35 cellular contexts compared by ENCODE assay signal in the genomic region with DNA sequence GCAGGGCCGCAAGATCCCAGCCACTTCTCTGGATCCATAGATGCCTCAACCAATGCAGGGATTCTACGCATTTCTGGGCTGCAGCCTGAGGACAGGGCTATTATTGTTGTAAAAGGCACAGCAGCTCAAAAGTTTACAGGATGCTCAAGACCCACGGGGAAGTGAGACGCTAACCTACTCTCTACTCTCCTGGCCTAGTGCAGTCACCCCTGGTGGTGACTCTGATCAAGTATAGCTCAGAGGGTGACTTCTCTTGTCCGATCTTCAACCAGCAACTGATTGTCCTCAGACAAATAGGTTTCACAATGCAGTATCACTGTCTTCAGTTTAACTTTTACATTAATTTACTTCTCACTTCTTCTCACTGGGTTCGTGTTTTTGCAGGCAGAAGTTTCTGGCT.
"Had no signal": no experiment of that assay in that cellular context is flagged by ENCODE, and none has a peak within 500 bp of the region (broad histone marks: within the 10 kb centered on the region; RNA-seq: fewer than 3 reads in every experiment).

No MANE protein-coding gene starts in this region.

- DNase-seq: activated CD4-positive, alpha-beta T cell treated with anti-CD3 and anti-CD28 coated beads, Interleukin-2, amount 10 ng/mL, durations not matched to agents 24 days and 14 days; activated CD4-positive, alpha-beta T cell treated with anti-CD3 and anti-CD28 coated beads, Interleukin-2, amount 50 U/mL, for 4 hours; activated CD8-positive, alpha-beta T cell treated with anti-CD3 and anti-CD28 coated beads for 36 hours; activated effector memory CD4-positive, alpha-beta T cell treated with anti-CD3 and anti-CD28 coated beads, Interleukin-2, amount 50 U/mL, for 16 hours; activated naive CD4-positive, alpha-beta T cell; activated naive CD4-positive, alpha-beta T cell treated with anti-CD3 and anti-CD28 coated beads, Interleukin-2, amount 50 U/mL, for 16 hours; activated naive CD8-positive, alpha-beta T cell treated with anti-CD3 and anti-CD28 coated beads for 36 hours; activated T-cell treated with anti-CD3 and anti-CD28 coated beads, Interleukin-2, amount 50 U/mL, for 1 hour; activated T-cell treated with anti-CD3 and anti-CD28 coated beads, Interleukin-2, amount 50 U/mL, for 72 hours; amniotic stem cell; aorta; brain microvascular endothelial cell; Karpas-422; KBM-7; MG63; NCI-H1048; NCI-H1436 treated with DMSO at 0.1 percent for 48 hours; NCI-H1694 treated with DMSO at 0.1 percent for 48 hours; NCI-H2029; NCI-H345; NCI-H524 treated with DMSO at 0.1 percent for 48 hours; NK-92 treated with Interleukin-12 subunit alpha and Interleukin-12 subunit beta, amount 100 ng/mL, for 24 hours; PC-3; Peyer's patch; RPMI8226; SIG-M5; T-helper 1 cell; T-helper 2 cell; T-helper 9 cell; WERI-Rb-1 had no signal

- ATAC-seq: activated CD8-positive, alpha-beta T cell treated with anti-CD3 and anti-CD28 coated beads for 36 hours; activated T-cell treated with anti-CD3 and anti-CD28 coated beads, Interleukin-2, amount 50 U/mL, for 72 hours; activated T-helper 17 cell treated with anti-CD3 and anti-CD28 coated beads, Interleukin-2, amount 50 U/mL, for 72 hours; PC-3; Right ventricle myocardium inferior; SK-N-SH treated with all-trans-retinoic acid at 6 μM for 48 hours had no signal

- H3K4me1 ChIP-seq: Peyer's patch had no signal

- H3K36me3 ChIP-seq: brain microvascular endothelial cell, cardiac muscle cell, MG63, Peyer's patch, WERI-Rb-1 had no signal

- H3K27me3 ChIP-seq: brain microvascular endothelial cell, cardiac muscle cell, Peyer's patch had no signal

- H3K9me3 Mint-ChIP-seq: activated CD4-positive, alpha-beta T cell treated with anti-CD3 and anti-CD28 coated beads, Interleukin-2, amount 10 ng/mL, durations not matched to agents 24 days and 14 days; activated CD8-positive, alpha-beta T cell treated with anti-CD3 and anti-CD28 coated beads for 36 hours; activated T-cell treated with anti-CD3 and anti-CD28 coated beads, Interleukin-2, amount 50 U/mL, for 72 hours; activated T-helper 17 cell treated with anti-CD3 and anti-CD28 coated beads, Interleukin-2, amount 50 U/mL, for 72 hours; central memory CD8-positive, alpha-beta T cell had no signal

- H3K4me1 Mint-ChIP-seq: activated CD4-positive, alpha-beta T cell treated with anti-CD3 and anti-CD28 coated beads, Interleukin-2, amount 10 ng/mL, durations not matched to agents 24 days and 14 days; activated naive CD8-positive, alpha-beta T cell treated with anti-CD3 and anti-CD28 coated beads for 36 hours; activated T-helper 17 cell treated with anti-CD3 and anti-CD28 coated beads, Interleukin-2, amount 50 U/mL, for 72 hours; central memory CD8-positive, alpha-beta T cell had no signal

- H3K36me3 Mint-ChIP-seq: activated naive CD8-positive, alpha-beta T cell treated with anti-CD3 and anti-CD28 coated beads for 36 hours had no signal

- H3K27ac Mint-ChIP-seq: activated CD4-positive, alpha-beta T cell treated with anti-CD3 and anti-CD28 coated beads, Interleukin-2, amount 10 ng/mL, durations not matched to agents 24 days and 14 days; activated CD8-positive, alpha-beta T cell treated with anti-CD3 and anti-CD28 coated beads for 36 hours; activated naive CD8-positive, alpha-beta T cell treated with anti-CD3 and anti-CD28 coated beads for 36 hours; activated T-cell treated with anti-CD3 and anti-CD28 coated beads, Interleukin-2, amount 50 U/mL, for 72 hours; activated T-helper 17 cell treated with anti-CD3 and anti-CD28 coated beads, Interleukin-2, amount 50 U/mL, for 72 hours had no signal

- H3K27ac ChIP-seq: brain microvascular endothelial cell, cardiac muscle cell, Peyer's patch, WERI-Rb-1 had no signal

- H3K9me3 ChIP-seq: Peyer's patch had no signal

- H3K27me3 Mint-ChIP-seq: activated CD4-positive, alpha-beta T cell treated with anti-CD3 and anti-CD28 coated beads, Interleukin-2, amount 10 ng/mL, durations not matched to agents 24 days and 14 days had no signal

- H3K4me3 ChIP-seq: cardiac muscle cell, MG63, Peyer's patch had no signal

- H3K4me3 Mint-ChIP-seq: activated CD4-positive, alpha-beta T cell treated with anti-CD3 and anti-CD28 coated beads, Interleukin-2, amount 10 ng/mL, durations not matched to agents 24 days and 14 days; activated CD8-positive, alpha-beta T cell treated with anti-CD3 and anti-CD28 coated beads for 36 hours; activated naive CD8-positive, alpha-beta T cell treated with anti-CD3 and anti-CD28 coated beads for 36 hours; activated T-cell treated with anti-CD3 and anti-CD28 coated beads, Interleukin-2, amount 50 U/mL, for 72 hours; activated T-helper 17 cell treated with anti-CD3 and anti-CD28 coated beads, Interleukin-2, amount 50 U/mL, for 72 hours; central memory CD8-positive, alpha-beta T cell had no signal
